In genomic region chr10:45655219-45655618, GRCh38 we compare ENCODE assay signal across 1 cellular context.
TF ChIP-seq lines count a peak whose summit lies in the region.

No MANE protein-coding gene starts in this region.

TF ChIP-seq in GM12878, 131 proteins besides CTCF, POLR2A, EP300 and RAD21 (continued from another document):
- TF ChIP-seq E2F8 (IDR thresholded peaks at IDR 0.05; ENCODE audit: low read depth, partially characterized antibody) (no peak), MTA2 (IDR thresholded peaks at IDR 0.05; ENCODE audit: low read depth) (no peak)
